Comparison of ENCODE assay signal across 19 cellular contexts in genomic region chr17:36527851-36528250, GRCh38. TPM values are rescaled to one million over a fixed set of nuclear protein-coding genes. Genes with fewer than 3 reads are reported as not detected.
DNase-seq lines count a peak whose midpoint lies in the region; ATAC-seq and TF ChIP-seq lines count a peak whose summit lies in the region.
"Had no signal": no experiment of that assay in that cellular context is flagged by ENCODE, and none has a peak within 500 bp of the region (broad histone marks: within the 10 kb centered on the region; RNA-seq: fewer than 3 reads in every experiment).

No MANE protein-coding gene starts in this region.

- H4K20me1 ChIP-seq in DND-41 (ENCODE audit: insufficient read depth, low read length): peaks cover 9% of the 10 kb centered on the region

- H3K9me3 ChIP-seq in DND-41 (ENCODE audit: insufficient read depth, low read length, severe bottlenecking): no peaks in the 10 kb centered on the region
- H3K9me3 ChIP-seq: BLaER1 treated with 17β-estradiol and CSF1 and Interleukin-3, amounts not matched to agents 10 nM and 100 nM had no signal

- no peak for ATAC-seq in activated naive CD4-positive, alpha-beta T cell treated with anti-CD3 and anti-CD28 coated beads, Interleukin-2, amount 50 U/mL, for 72 hours
- no peak for ATAC-seq in DND-41 (ENCODE audit: insufficient read depth, low read depth)
- ATAC-seq in stimulated activated effector memory CD8-positive, alpha-beta T cell treated with anti-CD3 and anti-CD28 coated beads, Interleukin-12 subunit alpha, Interleukin-12 subunit beta, amount 100 ng/mL, for 72 hours: no peak
- ATAC-seq in HG03025 (IDR thresholded peaks at IDR 0.05; ENCODE audit: low FRiP score, unreplicated experiment): no peak
- ATAC-seq in GM18873 (IDR thresholded peaks at IDR 0.05; ENCODE audit: low FRiP score, unreplicated experiment): no peak
- ATAC-seq: PC-3 had no signal

- H3K4me1 Mint-ChIP-seq in stimulated activated effector memory CD8-positive, alpha-beta T cell treated with anti-CD3 and anti-CD28 coated beads, Interleukin-12 subunit alpha, Interleukin-12 subunit beta, amount 100 ng/mL, for 72 hours: peaks cover 38% of the 10 kb centered on the region

- H2AFZ ChIP-seq in DND-41 (ENCODE audit: low read depth, low read length): no peak overlapping the region

- no peak overlapping the region for H3K4me3 ChIP-seq in DND-41 (ENCODE audit: low read depth in 1 of 2, low read length in 2 of 2)
- H3K4me3 ChIP-seq: BLaER1 treated with 17β-estradiol and CSF1 and Interleukin-3, amounts not matched to agents 10 nM and 100 nM had no signal

- peaks cover 3 to 4% of the 10 kb centered on the region in 2 donors for H3K9me3 Mint-ChIP-seq in activated naive CD4-positive, alpha-beta T cell treated with anti-CD3 and anti-CD28 coated beads, Interleukin-2, amount 50 U/mL, for 72 hours
- H3K9me3 Mint-ChIP-seq in stimulated activated effector memory CD8-positive, alpha-beta T cell treated with anti-CD3 and anti-CD28 coated beads, Interleukin-12 subunit alpha, Interleukin-12 subunit beta, amount 100 ng/mL, for 72 hours: no peaks in the 10 kb centered on the region
- H3K9me3 Mint-ChIP-seq: CD8-positive, alpha-beta memory T cell had no signal

- no peaks in the 10 kb centered on the region for H3K27me3 ChIP-seq in DND-41 (ENCODE audit: insufficient read depth, low read length, poor library complexity)
- H3K27me3 ChIP-seq: BLaER1 treated with 17β-estradiol and CSF1 and Interleukin-3, amounts not matched to agents 10 nM and 100 nM had no signal

- H3K36me3 ChIP-seq in DND-41 (ENCODE audit: insufficient read depth, low read length): peaks cover 82% of the 10 kb centered on the region

- H3K4me1 ChIP-seq in DND-41 (ENCODE audit: insufficient read depth, low read length): peaks cover 14% of the 10 kb centered on the region

- H3K4me3 Mint-ChIP-seq in stimulated activated effector memory CD8-positive, alpha-beta T cell treated with anti-CD3 and anti-CD28 coated beads, Interleukin-12 subunit alpha, Interleukin-12 subunit beta, amount 100 ng/mL, for 72 hours: no peak overlapping the region
- H3K4me3 Mint-ChIP-seq: CD8-positive, alpha-beta memory T cell had no signal

- peaks cover 43 to 50% of the 10 kb centered on the region in 2 donors for H3K36me3 Mint-ChIP-seq in activated naive CD4-positive, alpha-beta T cell treated with anti-CD3 and anti-CD28 coated beads, Interleukin-2, amount 50 U/mL, for 72 hours
- peaks cover 98% of the 10 kb centered on the region for H3K36me3 Mint-ChIP-seq in stimulated activated effector memory CD8-positive, alpha-beta T cell treated with anti-CD3 and anti-CD28 coated beads, Interleukin-12 subunit alpha, Interleukin-12 subunit beta, amount 100 ng/mL, for 72 hours

- H3K27ac ChIP-seq in DND-41 (ENCODE audit: low read length): no peak overlapping the region
- H3K27ac ChIP-seq: BLaER1 treated with 17β-estradiol and CSF1 and Interleukin-3, amounts not matched to agents 10 nM and 100 nM; HL-60; KMS-11; RWPE1 had no signal

- H3K27ac Mint-ChIP-seq in activated naive CD4-positive, alpha-beta T cell treated with anti-CD3 and anti-CD28 coated beads, Interleukin-2, amount 50 U/mL, for 72 hours: peak overlapping the region; percentile 49 to 72
- peak overlapping the region; percentile 50 for H3K27ac Mint-ChIP-seq in stimulated activated effector memory CD8-positive, alpha-beta T cell treated with anti-CD3 and anti-CD28 coated beads, Interleukin-12 subunit alpha, Interleukin-12 subunit beta, amount 100 ng/mL, for 72 hours

- no peak overlapping the region for H3K4me2 ChIP-seq in DND-41 (ENCODE audit: insufficient read depth, low read length)
- H3K4me2 ChIP-seq: KMS-11 had no signal

- H3K79me2 ChIP-seq in DND-41 (ENCODE audit: insufficient read depth, low read length): peaks cover 25% of the 10 kb centered on the region

- no peak overlapping the region for H3K9ac ChIP-seq in DND-41 (ENCODE audit: low read depth, low read length)
- H3K9ac ChIP-seq: BLaER1 treated with 17β-estradiol and CSF1 and Interleukin-3, amounts not matched to agents 10 nM and 100 nM; KMS-11 had no signal

- DNase-seq in activated naive CD4-positive, alpha-beta T cell treated with anti-CD3 and anti-CD28 coated beads, Interleukin-2, amount 50 U/mL, for 72 hours (ENCODE audit: low spot score in 2 of 2): no peak
- DNase-seq in activated naive CD4-positive, alpha-beta T cell (lab: John Stamatoyannopoulos, UW): no peak
- DNase-seq in DND-41 (peak; percentile 1), islet precursor cell (peak; percentile 53)
- DNase-seq in stimulated activated effector memory CD8-positive, alpha-beta T cell treated with anti-CD3 and anti-CD28 coated beads, Interleukin-12 subunit alpha, Interleukin-12 subunit beta, amount 100 ng/mL, for 72 hours (ENCODE audit: low spot score in 2 of 2): no peak
- no peak for DNase-seq in stimulated activated CD4-positive, alpha-beta T cell treated with anti-CD3 and anti-CD28 coated beads, Interleukin-2, amount 100 ng/mL, for 48 hours
- DNase-seq: CD8-positive, alpha-beta memory T cell; DMS79 treated with DMSO at 0.1 percent for 48 hours; NCI-H1417; NCI-H187; NCI-H2107; NCI-H345; PC-3 had no signal

- no peak for TF ChIP-seq CTCF in DND-41 (IDR thresholded peaks at IDR 0.05; ENCODE audit: borderline replicate concordance, extremely low read depth, low read length, poor library complexity, severe bottlenecking)

RNA-seq across cellular contexts. Expression of gene MYO19, which starts 6.8 kb away (rescaled TPM):
- 100 to 1,000 TPM; 153 to 170 TPM for total RNA-seq in activated naive CD4-positive, alpha-beta T cell treated with anti-CD3 and anti-CD28 coated beads, Interleukin-2, amount 50 U/mL, for 72 hours

RNA-seq across cellular contexts. Expression of gene PIGW, which starts 6.9 kb away (rescaled TPM):
- 10 to 100 TPM in 1 of 2 donors, 1 to 10 TPM in 1; 7.7 to 11.6 TPM for total RNA-seq in activated naive CD4-positive, alpha-beta T cell treated with anti-CD3 and anti-CD28 coated beads, Interleukin-2, amount 50 U/mL, for 72 hours

RNA-seq across cellular contexts. Expression of gene GGNBP2, which starts 16.9 kb away (rescaled TPM):
- total RNA-seq in activated naive CD4-positive, alpha-beta T cell treated with anti-CD3 and anti-CD28 coated beads, Interleukin-2, amount 50 U/mL, for 72 hours: 100 to 1,000 TPM in 1 of 2 donors, 10 to 100 TPM in 1; 97.7 to 151 TPM

RNA-seq across cellular contexts. Expression of gene ZNHIT3, which starts 41.4 kb away (rescaled TPM):
- 10 to 100 TPM; 47.4 to 62.3 TPM for total RNA-seq in activated naive CD4-positive, alpha-beta T cell treated with anti-CD3 and anti-CD28 coated beads, Interleukin-2, amount 50 U/mL, for 72 hours

Comparison
In these comparisons a context has a peak if more than half of its experiments do, and no peak if none do; other contexts are left out.
1. DNase-seq: peak in DND-41 (single experiment) and islet precursor cell (single experiment); none in activated naive CD4-positive, alpha-beta T cell treated with anti-CD3 and anti-CD28 coated beads, Interleukin-2, amount 50 U/mL, for 72 hours (0 of 2), activated naive CD4-positive, alpha-beta T cell (0 of 4), stimulated activated effector memory CD8-positive, alpha-beta T cell treated with anti-CD3 and anti-CD28 coated beads, Interleukin-12 subunit alpha, Interleukin-12 subunit beta, amount 100 ng/mL, for 72 hours (0 of 2) and stimulated activated CD4-positive, alpha-beta T cell treated with anti-CD3 and anti-CD28 coated beads, Interleukin-2, amount 100 ng/mL, for 48 hours (0 of 2).